ENCODE assay signal across 8 cellular contexts in the genomic region with DNA sequence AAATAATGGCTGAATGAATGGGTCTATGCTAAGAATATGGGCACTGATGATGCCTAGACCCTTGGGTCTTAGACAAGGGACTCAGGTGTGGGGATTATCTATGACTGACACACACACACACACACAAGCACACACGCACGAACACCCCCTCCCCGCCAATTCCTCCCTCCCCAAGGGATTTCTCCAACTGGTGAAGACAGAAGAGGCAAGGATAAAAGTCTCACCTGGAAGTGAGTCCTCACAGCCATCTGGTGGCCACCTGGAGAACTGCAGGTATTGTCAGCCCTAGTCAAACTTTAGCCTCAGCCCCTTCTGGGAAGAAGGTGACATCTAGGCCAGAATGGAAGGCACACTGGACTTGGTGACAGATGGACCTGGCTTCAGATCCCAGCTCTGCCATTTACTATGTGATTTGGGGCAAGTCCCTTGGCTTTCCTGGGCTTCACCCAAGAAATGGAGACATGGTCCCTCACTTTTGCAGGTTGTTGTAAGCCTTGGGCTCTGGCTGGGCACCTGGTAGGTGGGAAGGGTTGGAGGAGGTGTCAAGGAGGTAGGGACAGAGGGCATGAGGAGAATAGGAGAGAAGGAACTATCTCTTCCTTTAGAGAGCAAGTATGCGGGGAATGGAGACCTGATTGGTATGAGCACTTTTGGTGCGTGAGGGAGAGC. TPM values are rescaled to one million over a fixed set of nuclear protein-coding genes. Genes with fewer than 3 reads are reported as not detected.
DNase-seq lines count a peak whose midpoint lies in the region; ATAC-seq and TF ChIP-seq lines count a peak whose summit lies in the region.

No MANE protein-coding gene starts in this region.

- 40 to 46% (median 42%) methylated on average over 5 of the region's 5 CpGs for WGBS in psoas muscle, 3 donors

- H3K4me2 ChIP-seq in OCI-LY7 (ENCODE audit: low read length) = no peak overlapping the region

- no peaks in the 10 kb centered on the region for H3K9me2 ChIP-seq in OCI-LY7 (ENCODE audit: insufficient read depth, low read length)

- no peaks in the 10 kb centered on the region for H3K9me3 ChIP-seq in OCI-LY7 (ENCODE audit: low read length)
- H3K9me3 ChIP-seq in psoas muscle = no peaks in the 10 kb centered on the region

- H3K36me3 ChIP-seq in OCI-LY7 (ENCODE audit: insufficient read depth, low read length) (no peaks in the 10 kb centered on the region), psoas muscle (ENCODE audit: insufficient read depth in 1 of 2, low read depth in 1 of 2) (no peaks in the 10 kb centered on the region)

- no peaks in the 10 kb centered on the region for H3K79me2 ChIP-seq in OCI-LY7 (ENCODE audit: insufficient read depth, low read depth, low read length)

- CTCF ChIA-PET in OCI-LY7 (lab: Charles Lee; ENCODE audit: unreplicated experiment) = interaction anchor here (1.4 kb wide), 1 partner anchor 343 kb away, joined by 3 read pairs; no protein-coding TSS in a partner anchor

- H2AFZ ChIP-seq in OCI-LY7 (ENCODE audit: low read length) = no peak overlapping the region

- POLR2A ChIA-PET in OCI-LY7 (lab: Charles Lee) = no interaction called here

- H3K4me3 ChIP-seq in OCI-LY7 (ENCODE audit: low read depth, low read length, poor library complexity, severe bottlenecking) (no peak overlapping the region), fibroblast of villous mesenchyme (ENCODE audit: low read depth, low read length) (no peak overlapping the region), psoas muscle (no peak overlapping the region)

- no peak overlapping the region for H3K27ac ChIP-seq in OCI-LY7 (ENCODE audit: low read depth, low read length, poor library complexity, severe bottlenecking)
- no peak overlapping the region for H3K27ac ChIP-seq in psoas muscle

- peak; percentile 95 for TF ChIP-seq CTCF in GM20000 (IDR thresholded peaks at IDR 0.05; ENCODE audit: extremely low read depth, missing control alignments)
- TF ChIP-seq CTCF in OCI-LY7 (conservative IDR thresholded peaks at IDR 0.05; ENCODE audit: low read length) = peak; percentile 96
- TF ChIP-seq CTCF in fibroblast of villous mesenchyme (IDR thresholded peaks at IDR 0.05; ENCODE audit: insufficient read depth, low read depth, low read length) = peak; percentile 90
- TF ChIP-seq CTCF in psoas muscle (IDR thresholded peaks at IDR 0.05) = peak; percentile 86

- peaks cover 8% of the 10 kb centered on the region for H3K4me1 ChIP-seq in OCI-LY7 (ENCODE audit: insufficient read depth, low read length, poor library complexity, severe bottlenecking)
- peaks cover 8% of the 10 kb centered on the region for H3K4me1 ChIP-seq in psoas muscle

- intact Hi-C loops in OCI-LY7 (cut with micrococcal nuclease; ENCODE audit: unreplicated experiment) (loop anchor here (1.0 kb wide), 2 partner anchors 31 to 87 kb away; no protein-coding TSS in a partner anchor), psoas muscle (cut with DNase I) (loop anchor here (1.0 to 10.0 kb wide), 3 partner anchors 22 to 284 kb away; a partner anchor contains a TSS)

- DNase-seq in AML-193 (lab: John Stamatoyannopoulos, UW) (peak; percentile 32 to 38), GM20000 (ENCODE audit: low spot score) (peak; percentile 86), OCI-LY7 (ENCODE audit: low spot score) (peak; percentile 76), fibroblast of villous mesenchyme (ENCODE audit: low read depth) (peak; percentile 48), psoas muscle (peak; percentile 69 to 79)
- DNase-seq in activated T-cell treated with anti-CD3 and anti-CD28 coated beads, Interleukin-2, amount 50 U/mL, for 48 hours = peak; percentile 85 to 86

- ATAC-seq in psoas muscle (peak in 3 of 4 donors; percentile 39 to 53 (median 53)), GM19328 (IDR thresholded peaks at IDR 0.05; ENCODE audit: unreplicated experiment) (no peak), HG02938 (IDR thresholded peaks at IDR 0.05; ENCODE audit: unreplicated experiment) (no peak)

- BruUV-seq in OCI-LY7 (replicated peaks; lab: Mats Ljungman, UMichigan) = no TSS peak

- no peaks in the 10 kb centered on the region for H3K27me3 ChIP-seq in psoas muscle (ENCODE audit: insufficient read depth in 3 of 3, low read length in 2 of 3)

- no peaks in the 10 kb centered on the region for H4K20me1 ChIP-seq in OCI-LY7 (ENCODE audit: insufficient read depth, low read length)

RNA-seq across cellular contexts. Expression of a gene that starts 4.0 kb away (rescaled TPM):
- 0.21 and 0.32 TPM in 2 replicates for total RNA-seq in OCI-LY7 (2014; rRNA removed; shearing (Covaris generic))
- 0.22 and 0.25 TPM in 2 replicates for total RNA-seq in OCI-LY7 (2022)
- 0.64 and 0.86 TPM in 2 replicates for total RNA-seq in fibroblast of villous mesenchyme
- total RNA-seq in psoas muscle = 1 to 10 TPM in 1 of 4 donors, under 1 TPM in 1, not detected in 2; 0.42 to 1.3 TPM
- under 1 TPM; 0.12 to 0.98 (median 0.31) TPM for polyA plus RNA-seq in psoas muscle

RNA-seq across cellular contexts. Expression of a gene that starts 5.3 kb away (rescaled TPM):
- 0.13 TPM in 1 of 2 replicates, not detected in the other for total RNA-seq in OCI-LY7 (2014; rRNA removed; shearing (Covaris generic))
- not detected in 2 replicates for total RNA-seq in OCI-LY7 (2022)
- total RNA-seq in fibroblast of villous mesenchyme = not detected in 2 replicates
- not detected for total RNA-seq in psoas muscle
- polyA plus RNA-seq in psoas muscle = not detected

RNA-seq across cellular contexts. Expression of a gene that starts 13.8 kb away (rescaled TPM):
- total RNA-seq in OCI-LY7 (2014; rRNA removed; shearing (Covaris generic)) = not detected in 2 replicates
- total RNA-seq in OCI-LY7 (2022) = not detected in 2 replicates
- not detected in 2 replicates for total RNA-seq in fibroblast of villous mesenchyme
- 10 to 100 TPM in 1 of 4 donors, 1 to 10 TPM in 3; 3.4 to 12.9 (median 5.8) TPM for total RNA-seq in psoas muscle
- 10 to 100 TPM; 18.6 to 34.6 (median 21.9) TPM for polyA plus RNA-seq in psoas muscle

RNA-seq across cellular contexts. Expression of a gene that starts 21.7 kb away (rescaled TPM):
- total RNA-seq in OCI-LY7 (2014; rRNA removed; shearing (Covaris generic)) = 5.9 and 10.0 TPM in 2 replicates
- total RNA-seq in OCI-LY7 (2022) (8.0 and 11.3 TPM in 2 replicates), fibroblast of villous mesenchyme (24.2 and 25.9 TPM in 2 replicates), psoas muscle (10 to 100 TPM; 16.1 to 29.8 (median 22.8) TPM)
- 10 to 100 TPM; 11.1 to 17.6 (median 12.9) TPM for polyA plus RNA-seq in psoas muscle

RNA-seq across cellular contexts. Expression of a gene that starts 46.6 kb away (rescaled TPM):
- total RNA-seq in OCI-LY7 (2014; rRNA removed; shearing (Covaris generic)) = 67.9 and 117 TPM in 2 replicates
- total RNA-seq in OCI-LY7 (2022) (81.7 and 91.6 TPM in 2 replicates), fibroblast of villous mesenchyme (under 0.01 and 0.32 TPM in 2 replicates), psoas muscle (1 to 10 TPM in 1 of 4 donors, under 1 TPM in 3; 0.41 to 1.3 (median 0.68) TPM)
- under 1 TPM; 0.13 to 0.23 (median 0.14) TPM for polyA plus RNA-seq in psoas muscle

Comparison
In these comparisons a context has a peak if more than half of its experiments do, and no peak if none do; other contexts are left out.
1. DNase-seq: peak in every context shown above with its lines; median percentile 86 in GM20000; 86 in activated T-cell treated with anti-CD3 and anti-CD28 coated beads, Interleukin-2, amount 50 U/mL, for 48 hours; 76 in OCI-LY7; 74 in psoas muscle; 48 in fibroblast of villous mesenchyme; 35 in AML-193.
2. ATAC-seq: peak in psoas muscle (3 of 4); none in GM19328 (single experiment) and HG02938 (single experiment).
3. Peak in every context shown above with its lines, with median percentiles within 50 percentile points of each other: CTCF ChIP-seq.